ENCODE assay signal across 1 cellular context in the genomic region with DNA sequence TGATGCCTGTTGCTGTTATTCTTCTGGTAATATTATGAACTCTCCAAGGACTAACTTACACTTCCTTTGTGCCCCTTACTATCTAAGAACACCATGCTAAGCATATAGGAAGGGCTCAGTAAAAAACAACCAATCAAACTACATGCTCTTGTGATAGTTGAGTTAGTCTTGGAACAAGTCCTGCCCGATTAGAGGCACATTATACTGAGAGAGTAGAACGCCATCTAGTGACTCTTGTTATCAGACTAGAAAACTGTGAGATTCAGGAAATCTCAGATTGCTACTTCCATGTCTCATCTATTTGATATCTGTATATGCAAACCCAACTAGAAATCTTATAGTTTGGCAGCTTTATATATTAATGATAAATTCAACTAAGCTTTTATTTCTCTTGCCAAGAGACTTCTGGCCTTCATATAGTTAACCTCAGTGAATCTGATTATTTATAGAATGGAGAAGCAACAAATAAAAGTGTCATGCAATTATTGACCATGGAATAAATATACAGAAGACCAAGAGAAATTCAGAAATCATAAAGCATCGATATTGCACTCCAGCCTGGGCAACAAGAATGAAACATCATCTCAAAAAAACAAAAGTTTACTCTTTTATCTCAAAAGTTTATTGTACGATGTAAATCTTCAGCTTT.
TF ChIP-seq lines count a peak whose summit lies in the region.

No MANE protein-coding gene starts in this region.

TF ChIP-seq in K562, 482 proteins besides CTCF, POLR2A, EP300 and RAD21 (continued from another document and continues in another):
- TF ChIP-seq MIER1 (IDR thresholded peaks at IDR 0.05; ENCODE audit: low read depth): no peak
- no peak for TF ChIP-seq ZNF766 (CRISPR knock-in tag; conservative IDR thresholded peaks at IDR 0.05)
- no peak for TF ChIP-seq MCM5 (IDR thresholded peaks at IDR 0.05; ENCODE audit: low read depth)
- no peak for TF ChIP-seq JUN (IDR thresholded peaks at IDR 0.05; ENCODE audit: borderline replicate concordance, low read depth, low read length)
- TF ChIP-seq JUN (CRISPR knock-in tag; IDR thresholded peaks at IDR 0.05; ENCODE audit: borderline replicate concordance): no peak
- TF ChIP-seq E2F4 (CRISPR knock-in tag; IDR thresholded peaks at IDR 0.05; ENCODE audit: low read depth): no peak
- no peak for TF ChIP-seq SOX6 (IDR thresholded peaks at IDR 0.05)
- TF ChIP-seq ATF1 (CRISPR knock-in tag; IDR thresholded peaks at IDR 0.05): no peak
- TF ChIP-seq ATF1 (tag; IDR thresholded peaks at IDR 0.05): no peak
- TF ChIP-seq RCOR1 (IDR thresholded peaks at IDR 0.05; ENCODE audit: borderline replicate concordance in 1 of 2, low read depth in 2 of 2, low read length in 2 of 2): peak in 1 of 2 experiments; percentile 57; a peak in 1 of 4 replicates
- TF ChIP-seq TFAM (CRISPR knock-in tag; conservative IDR thresholded peaks at IDR 0.05): no peak
- TF ChIP-seq SIN3B (IDR thresholded peaks at IDR 0.05; ENCODE audit: low read depth): no peak
- no peak for TF ChIP-seq TSC22D4 (tag; IDR thresholded peaks at IDR 0.05)
- no peak for TF ChIP-seq L3MBTL2 (IDR thresholded peaks at IDR 0.05)
- TF ChIP-seq PTRF (tag; IDR thresholded peaks at IDR 0.05): no peak
- TF ChIP-seq, protein P1, sequence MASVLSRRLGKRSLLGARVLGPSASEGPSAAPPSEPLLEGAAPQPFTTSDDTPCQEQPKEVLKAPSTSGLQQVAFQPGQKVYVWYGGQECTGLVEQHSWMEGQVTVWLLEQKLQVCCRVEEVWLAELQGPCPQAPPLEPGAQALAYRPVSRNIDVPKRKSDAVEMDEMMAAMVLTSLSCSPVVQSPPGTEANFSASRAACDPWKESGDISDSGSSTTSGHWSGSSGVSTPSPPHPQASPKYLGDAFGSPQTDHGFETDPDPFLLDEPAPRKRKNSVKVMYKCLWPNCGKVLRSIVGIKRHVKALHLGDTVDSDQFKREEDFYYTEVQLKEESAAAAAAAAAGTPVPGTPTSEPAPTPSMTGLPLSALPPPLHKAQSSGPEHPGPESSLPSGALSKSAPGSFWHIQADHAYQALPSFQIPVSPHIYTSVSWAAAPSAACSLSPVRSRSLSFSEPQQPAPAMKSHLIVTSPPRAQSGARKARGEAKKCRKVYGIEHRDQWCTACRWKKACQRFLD (CRISPR knock-in tag; IDR thresholded peaks at IDR 0.05): no peak
- TF ChIP-seq, protein P2, sequence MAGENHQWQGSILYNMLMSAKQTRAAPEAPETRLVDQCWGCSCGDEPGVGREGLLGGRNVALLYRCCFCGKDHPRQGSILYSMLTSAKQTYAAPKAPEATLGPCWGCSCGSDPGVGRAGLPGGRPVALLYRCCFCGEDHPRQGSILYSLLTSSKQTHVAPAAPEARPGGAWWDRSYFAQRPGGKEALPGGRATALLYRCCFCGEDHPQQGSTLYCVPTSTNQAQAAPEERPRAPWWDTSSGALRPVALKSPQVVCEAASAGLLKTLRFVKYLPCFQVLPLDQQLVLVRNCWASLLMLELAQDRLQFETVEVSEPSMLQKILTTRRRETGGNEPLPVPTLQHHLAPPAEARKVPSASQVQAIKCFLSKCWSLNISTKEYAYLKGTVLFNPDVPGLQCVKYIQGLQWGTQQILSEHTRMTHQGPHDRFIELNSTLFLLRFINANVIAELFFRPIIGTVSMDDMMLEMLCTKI (IDR thresholded peaks at IDR 0.05; ENCODE audit: partially characterized antibody): no peak
- no peak for TF ChIP-seq POLR2G (IDR thresholded peaks at IDR 0.05; ENCODE audit: low read depth, low read length)
- no peak for TF ChIP-seq TBP (optimal IDR thresholded peaks at IDR 0.05; ENCODE audit: low read depth, low read length)
- no peak for TF ChIP-seq SP1 (CRISPR knock-in tag; IDR thresholded peaks at IDR 0.05)
- peak; percentile 10; the same call in 1 of the 2 replicates for TF ChIP-seq NFIC (IDR thresholded peaks at IDR 0.05)
- no peak for TF ChIP-seq ZNF639 (CRISPR knock-in tag; conservative IDR thresholded peaks at IDR 0.05 in 1 of 2, IDR thresholded peaks at IDR 0.05 in 1 of 2)
- TF ChIP-seq GTF2E2 (tag; IDR thresholded peaks at IDR 0.05): no peak
- TF ChIP-seq ZNF12 (CRISPR knock-in tag; IDR thresholded peaks at IDR 0.05): no peak
- TF ChIP-seq FOXJ3 (CRISPR knock-in tag; IDR thresholded peaks at IDR 0.05): no peak
- TF ChIP-seq GATAD2B (IDR thresholded peaks at IDR 0.05; ENCODE audit: borderline replicate concordance): peak; percentile 68; the same call in 1 of the 2 replicates
- no peak for TF ChIP-seq RBM22 (IDR thresholded peaks at IDR 0.05; ENCODE audit: low read depth, low read length, poor library complexity, severe bottlenecking)
- TF ChIP-seq, protein P3, sequence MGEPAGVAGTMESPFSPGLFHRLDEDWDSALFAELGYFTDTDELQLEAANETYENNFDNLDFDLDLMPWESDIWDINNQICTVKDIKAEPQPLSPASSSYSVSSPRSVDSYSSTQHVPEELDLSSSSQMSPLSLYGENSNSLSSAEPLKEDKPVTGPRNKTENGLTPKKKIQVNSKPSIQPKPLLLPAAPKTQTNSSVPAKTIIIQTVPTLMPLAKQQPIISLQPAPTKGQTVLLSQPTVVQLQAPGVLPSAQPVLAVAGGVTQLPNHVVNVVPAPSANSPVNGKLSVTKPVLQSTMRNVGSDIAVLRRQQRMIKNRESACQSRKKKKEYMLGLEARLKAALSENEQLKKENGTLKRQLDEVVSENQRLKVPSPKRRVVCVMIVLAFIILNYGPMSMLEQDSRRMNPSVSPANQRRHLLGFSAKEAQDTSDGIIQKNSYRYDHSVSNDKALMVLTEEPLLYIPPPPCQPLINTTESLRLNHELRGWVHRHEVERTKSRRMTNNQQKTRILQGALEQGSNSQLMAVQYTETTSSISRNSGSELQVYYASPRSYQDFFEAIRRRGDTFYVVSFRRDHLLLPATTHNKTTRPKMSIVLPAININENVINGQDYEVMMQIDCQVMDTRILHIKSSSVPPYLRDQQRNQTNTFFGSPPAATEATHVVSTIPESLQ (CRISPR knock-in tag; IDR thresholded peaks at IDR 0.05): no peak
- TF ChIP-seq RFX7 (CRISPR knock-in tag; IDR thresholded peaks at IDR 0.05): no peak
- TF ChIP-seq MCM3 (IDR thresholded peaks at IDR 0.05): no peak
- TF ChIP-seq E2F8 (IDR thresholded peaks at IDR 0.05; ENCODE audit: low read depth, partially characterized antibody): no peak
- peak; percentile 83; the same call in 1 of the 2 replicates for TF ChIP-seq PHF21A (IDR thresholded peaks at IDR 0.05; ENCODE audit: borderline replicate concordance, low read depth)
- TF ChIP-seq ELF2 (CRISPR knock-in tag; IDR thresholded peaks at IDR 0.05): no peak
- no peak for TF ChIP-seq SLC30A9 (CRISPR knock-in tag; IDR thresholded peaks at IDR 0.05)
- no peak for TF ChIP-seq SAFB (IDR thresholded peaks at IDR 0.05; ENCODE audit: borderline replicate concordance, low read depth, low read length)
- no peak for TF ChIP-seq ERF (CRISPR knock-in tag; IDR thresholded peaks at IDR 0.05)
- TF ChIP-seq HSF4 (CRISPR knock-in tag; IDR thresholded peaks at IDR 0.05; ENCODE audit: borderline replicate concordance): no peak
- no peak for TF ChIP-seq MAZ (CRISPR knock-in tag; conservative IDR thresholded peaks at IDR 0.05 in 1 of 2, IDR thresholded peaks at IDR 0.05 in 1 of 2)
- TF ChIP-seq, protein P4, sequence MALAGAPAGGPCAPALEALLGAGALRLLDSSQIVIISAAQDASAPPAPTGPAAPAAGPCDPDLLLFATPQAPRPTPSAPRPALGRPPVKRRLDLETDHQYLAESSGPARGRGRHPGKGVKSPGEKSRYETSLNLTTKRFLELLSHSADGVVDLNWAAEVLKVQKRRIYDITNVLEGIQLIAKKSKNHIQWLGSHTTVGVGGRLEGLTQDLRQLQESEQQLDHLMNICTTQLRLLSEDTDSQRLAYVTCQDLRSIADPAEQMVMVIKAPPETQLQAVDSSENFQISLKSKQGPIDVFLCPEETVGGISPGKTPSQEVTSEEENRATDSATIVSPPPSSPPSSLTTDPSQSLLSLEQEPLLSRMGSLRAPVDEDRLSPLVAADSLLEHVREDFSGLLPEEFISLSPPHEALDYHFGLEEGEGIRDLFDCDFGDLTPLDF (CRISPR knock-in tag; IDR thresholded peaks at IDR 0.05): no peak
- no peak for TF ChIP-seq UBTF (IDR thresholded peaks at IDR 0.05; ENCODE audit: borderline replicate concordance in 1 of 2, low read depth in 2 of 2, low read length in 2 of 2)
- TF ChIP-seq FOSL1 (tag; conservative IDR thresholded peaks at IDR 0.05): no peak
- TF ChIP-seq MAFF (IDR thresholded peaks at IDR 0.05; ENCODE audit: low read length): no peak
- TF ChIP-seq SRSF7 (optimal IDR thresholded peaks at IDR 0.05; ENCODE audit: low read depth, low read length): no peak
- TF ChIP-seq, protein P5, sequence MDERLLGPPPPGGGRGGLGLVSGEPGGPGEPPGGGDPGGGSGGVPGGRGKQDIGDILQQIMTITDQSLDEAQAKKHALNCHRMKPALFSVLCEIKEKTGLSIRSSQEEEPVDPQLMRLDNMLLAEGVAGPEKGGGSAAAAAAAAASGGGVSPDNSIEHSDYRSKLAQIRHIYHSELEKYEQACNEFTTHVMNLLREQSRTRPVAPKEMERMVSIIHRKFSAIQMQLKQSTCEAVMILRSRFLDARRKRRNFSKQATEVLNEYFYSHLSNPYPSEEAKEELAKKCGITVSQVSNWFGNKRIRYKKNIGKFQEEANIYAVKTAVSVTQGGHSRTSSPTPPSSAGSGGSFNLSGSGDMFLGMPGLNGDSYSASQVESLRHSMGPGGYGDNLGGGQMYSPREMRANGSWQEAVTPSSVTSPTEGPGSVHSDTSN (CRISPR knock-in tag; IDR thresholded peaks at IDR 0.05; ENCODE audit: low read depth): no peak
- TF ChIP-seq, protein P5 (tag; conservative IDR thresholded peaks at IDR 0.05; ENCODE audit: low read depth): 0 out of 2 replicates have a peak, but pooled peaks have one; percentile 7
- TF ChIP-seq BRCA1 (IDR thresholded peaks at IDR 0.05): no peak
- TF ChIP-seq BRCA1 (CRISPR knock-in tag; IDR thresholded peaks at IDR 0.05): no peak
